2 cellular contexts compared by ENCODE assay signal in the genomic region with DNA sequence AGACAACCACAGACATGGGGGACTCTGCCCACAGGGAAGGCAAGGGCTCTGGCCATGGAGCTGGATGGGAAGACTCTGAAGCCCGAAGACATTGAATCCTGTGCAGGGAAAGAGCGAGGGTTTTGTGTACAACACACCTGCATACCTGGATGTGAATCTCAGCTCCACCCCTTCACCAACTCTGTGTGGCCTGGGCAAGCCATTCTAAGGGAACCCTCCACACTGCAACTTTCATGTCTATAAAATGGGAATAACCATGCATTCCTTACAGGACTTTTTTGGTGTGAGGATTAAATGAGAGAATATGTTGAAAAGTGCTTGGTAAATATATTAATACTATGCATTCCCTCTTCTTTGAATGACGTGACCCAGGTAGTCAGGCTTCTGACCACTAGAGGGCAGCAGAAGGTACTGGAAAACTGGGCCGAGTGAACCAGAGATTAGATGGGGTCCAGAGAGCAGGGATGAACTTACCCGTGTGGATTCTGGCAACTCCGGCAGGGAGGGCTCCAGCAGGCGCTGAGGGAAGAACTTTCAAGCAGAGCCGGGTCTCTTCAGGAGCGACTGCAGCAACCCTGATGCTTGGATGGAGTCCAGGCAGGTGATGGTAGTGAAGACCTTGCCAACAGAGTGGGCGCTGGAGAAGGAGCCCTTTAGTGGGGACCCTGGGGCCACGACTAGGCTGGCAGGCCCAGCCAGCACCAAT.
TF ChIP-seq lines count a peak whose summit lies in the region.

No MANE protein-coding gene starts in this region.

TF ChIP-seq in GM23338, 12 proteins besides CTCF, POLR2A, EP300 and RAD21:
- TF ChIP-seq CREB1 (CRISPR knock-in tag; IDR thresholded peaks at IDR 0.05; ENCODE audit: low read depth), result peak; percentile 51; the same call in 1 of the 2 replicates
- no peak for TF ChIP-seq EZH2 (IDR thresholded peaks at IDR 0.05; ENCODE audit: low read depth, unreplicated experiment)

TF ChIP-seq in K562, 482 proteins besides CTCF, POLR2A, EP300 and RAD21 (continues in another document):
- TF ChIP-seq, protein P1, sequence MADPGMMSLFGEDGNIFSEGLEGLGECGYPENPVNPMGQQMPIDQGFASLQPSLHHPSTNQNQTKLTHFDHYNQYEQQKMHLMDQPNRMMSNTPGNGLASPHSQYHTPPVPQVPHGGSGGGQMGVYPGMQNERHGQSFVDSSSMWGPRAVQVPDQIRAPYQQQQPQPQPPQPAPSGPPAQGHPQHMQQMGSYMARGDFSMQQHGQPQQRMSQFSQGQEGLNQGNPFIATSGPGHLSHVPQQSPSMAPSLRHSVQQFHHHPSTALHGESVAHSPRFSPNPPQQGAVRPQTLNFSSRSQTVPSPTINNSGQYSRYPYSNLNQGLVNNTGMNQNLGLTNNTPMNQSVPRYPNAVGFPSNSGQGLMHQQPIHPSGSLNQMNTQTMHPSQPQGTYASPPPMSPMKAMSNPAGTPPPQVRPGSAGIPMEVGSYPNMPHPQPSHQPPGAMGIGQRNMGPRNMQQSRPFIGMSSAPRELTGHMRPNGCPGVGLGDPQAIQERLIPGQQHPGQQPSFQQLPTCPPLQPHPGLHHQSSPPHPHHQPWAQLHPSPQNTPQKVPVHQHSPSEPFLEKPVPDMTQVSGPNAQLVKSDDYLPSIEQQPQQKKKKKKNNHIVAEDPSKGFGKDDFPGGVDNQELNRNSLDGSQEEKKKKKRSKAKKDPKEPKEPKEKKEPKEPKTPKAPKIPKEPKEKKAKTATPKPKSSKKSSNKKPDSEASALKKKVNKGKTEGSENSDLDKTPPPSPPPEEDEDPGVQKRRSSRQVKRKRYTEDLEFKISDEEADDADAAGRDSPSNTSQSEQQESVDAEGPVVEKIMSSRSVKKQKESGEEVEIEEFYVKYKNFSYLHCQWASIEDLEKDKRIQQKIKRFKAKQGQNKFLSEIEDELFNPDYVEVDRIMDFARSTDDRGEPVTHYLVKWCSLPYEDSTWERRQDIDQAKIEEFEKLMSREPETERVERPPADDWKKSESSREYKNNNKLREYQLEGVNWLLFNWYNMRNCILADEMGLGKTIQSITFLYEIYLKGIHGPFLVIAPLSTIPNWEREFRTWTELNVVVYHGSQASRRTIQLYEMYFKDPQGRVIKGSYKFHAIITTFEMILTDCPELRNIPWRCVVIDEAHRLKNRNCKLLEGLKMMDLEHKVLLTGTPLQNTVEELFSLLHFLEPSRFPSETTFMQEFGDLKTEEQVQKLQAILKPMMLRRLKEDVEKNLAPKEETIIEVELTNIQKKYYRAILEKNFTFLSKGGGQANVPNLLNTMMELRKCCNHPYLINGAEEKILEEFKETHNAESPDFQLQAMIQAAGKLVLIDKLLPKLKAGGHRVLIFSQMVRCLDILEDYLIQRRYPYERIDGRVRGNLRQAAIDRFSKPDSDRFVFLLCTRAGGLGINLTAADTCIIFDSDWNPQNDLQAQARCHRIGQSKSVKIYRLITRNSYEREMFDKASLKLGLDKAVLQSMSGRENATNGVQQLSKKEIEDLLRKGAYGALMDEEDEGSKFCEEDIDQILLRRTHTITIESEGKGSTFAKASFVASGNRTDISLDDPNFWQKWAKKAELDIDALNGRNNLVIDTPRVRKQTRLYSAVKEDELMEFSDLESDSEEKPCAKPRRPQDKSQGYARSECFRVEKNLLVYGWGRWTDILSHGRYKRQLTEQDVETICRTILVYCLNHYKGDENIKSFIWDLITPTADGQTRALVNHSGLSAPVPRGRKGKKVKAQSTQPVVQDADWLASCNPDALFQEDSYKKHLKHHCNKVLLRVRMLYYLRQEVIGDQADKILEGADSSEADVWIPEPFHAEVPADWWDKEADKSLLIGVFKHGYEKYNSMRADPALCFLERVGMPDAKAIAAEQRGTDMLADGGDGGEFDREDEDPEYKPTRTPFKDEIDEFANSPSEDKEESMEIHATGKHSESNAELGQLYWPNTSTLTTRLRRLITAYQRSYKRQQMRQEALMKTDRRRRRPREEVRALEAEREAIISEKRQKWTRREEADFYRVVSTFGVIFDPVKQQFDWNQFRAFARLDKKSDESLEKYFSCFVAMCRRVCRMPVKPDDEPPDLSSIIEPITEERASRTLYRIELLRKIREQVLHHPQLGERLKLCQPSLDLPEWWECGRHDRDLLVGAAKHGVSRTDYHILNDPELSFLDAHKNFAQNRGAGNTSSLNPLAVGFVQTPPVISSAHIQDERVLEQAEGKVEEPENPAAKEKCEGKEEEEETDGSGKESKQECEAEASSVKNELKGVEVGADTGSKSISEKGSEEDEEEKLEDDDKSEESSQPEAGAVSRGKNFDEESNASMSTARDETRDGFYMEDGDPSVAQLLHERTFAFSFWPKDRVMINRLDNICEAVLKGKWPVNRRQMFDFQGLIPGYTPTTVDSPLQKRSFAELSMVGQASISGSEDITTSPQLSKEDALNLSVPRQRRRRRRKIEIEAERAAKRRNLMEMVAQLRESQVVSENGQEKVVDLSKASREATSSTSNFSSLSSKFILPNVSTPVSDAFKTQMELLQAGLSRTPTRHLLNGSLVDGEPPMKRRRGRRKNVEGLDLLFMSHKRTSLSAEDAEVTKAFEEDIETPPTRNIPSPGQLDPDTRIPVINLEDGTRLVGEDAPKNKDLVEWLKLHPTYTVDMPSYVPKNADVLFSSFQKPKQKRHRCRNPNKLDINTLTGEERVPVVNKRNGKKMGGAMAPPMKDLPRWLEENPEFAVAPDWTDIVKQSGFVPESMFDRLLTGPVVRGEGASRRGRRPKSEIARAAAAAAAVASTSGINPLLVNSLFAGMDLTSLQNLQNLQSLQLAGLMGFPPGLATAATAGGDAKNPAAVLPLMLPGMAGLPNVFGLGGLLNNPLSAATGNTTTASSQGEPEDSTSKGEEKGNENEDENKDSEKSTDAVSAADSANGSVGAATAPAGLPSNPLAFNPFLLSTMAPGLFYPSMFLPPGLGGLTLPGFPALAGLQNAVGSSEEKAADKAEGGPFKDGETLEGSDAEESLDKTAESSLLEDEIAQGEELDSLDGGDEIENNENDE (IDR thresholded peaks at IDR 0.05; ENCODE audit: low read depth, low read length), result no peak
- TF ChIP-seq GATAD2B (IDR thresholded peaks at IDR 0.05; ENCODE audit: borderline replicate concordance), result no peak
- no peak for TF ChIP-seq RFX5 (IDR thresholded peaks at IDR 0.05; ENCODE audit: low read depth, low read length)
- TF ChIP-seq MCM3 (IDR thresholded peaks at IDR 0.05), result no peak
- TF ChIP-seq MTA3 (IDR thresholded peaks at IDR 0.05; ENCODE audit: borderline replicate concordance), result peak; percentile 43; the same call in 1 of the 2 replicates
- TF ChIP-seq NFATC3 (IDR thresholded peaks at IDR 0.05), result no peak
- TF ChIP-seq ETV5 (CRISPR knock-in tag; IDR thresholded peaks at IDR 0.05; ENCODE audit: low read depth), result no peak
- no peak for TF ChIP-seq ZNF354B (CRISPR knock-in tag; IDR thresholded peaks at IDR 0.05)
- TF ChIP-seq, protein P2, sequence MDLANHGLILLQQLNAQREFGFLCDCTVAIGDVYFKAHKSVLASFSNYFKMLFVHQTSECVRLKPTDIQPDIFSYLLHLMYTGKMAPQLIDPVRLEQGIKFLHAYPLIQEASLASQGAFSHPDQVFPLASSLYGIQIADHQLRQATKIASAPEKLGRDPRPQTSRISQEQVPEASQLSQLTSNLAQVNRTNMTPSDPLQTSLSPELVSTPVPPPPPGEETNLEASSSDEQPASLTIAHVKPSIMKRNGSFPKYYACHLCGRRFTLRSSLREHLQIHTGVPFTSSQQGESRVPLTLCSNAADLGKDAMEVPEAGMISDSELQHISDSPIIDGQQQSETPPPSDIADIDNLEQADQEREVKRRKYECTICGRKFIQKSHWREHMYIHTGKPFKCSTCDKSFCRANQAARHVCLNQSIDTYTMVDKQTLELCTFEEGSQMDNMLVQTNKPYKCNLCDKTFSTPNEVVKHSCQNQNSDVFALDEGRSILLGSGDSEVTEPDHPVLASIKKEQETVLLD (IDR thresholded peaks at IDR 0.05), result no peak
- peak; percentile 68; the same call in 1 of the 2 replicates for TF ChIP-seq JUN (IDR thresholded peaks at IDR 0.05; ENCODE audit: borderline replicate concordance, low read depth, low read length)
- TF ChIP-seq JUN (CRISPR knock-in tag; IDR thresholded peaks at IDR 0.05; ENCODE audit: borderline replicate concordance), result no peak
- TF ChIP-seq, protein P3, sequence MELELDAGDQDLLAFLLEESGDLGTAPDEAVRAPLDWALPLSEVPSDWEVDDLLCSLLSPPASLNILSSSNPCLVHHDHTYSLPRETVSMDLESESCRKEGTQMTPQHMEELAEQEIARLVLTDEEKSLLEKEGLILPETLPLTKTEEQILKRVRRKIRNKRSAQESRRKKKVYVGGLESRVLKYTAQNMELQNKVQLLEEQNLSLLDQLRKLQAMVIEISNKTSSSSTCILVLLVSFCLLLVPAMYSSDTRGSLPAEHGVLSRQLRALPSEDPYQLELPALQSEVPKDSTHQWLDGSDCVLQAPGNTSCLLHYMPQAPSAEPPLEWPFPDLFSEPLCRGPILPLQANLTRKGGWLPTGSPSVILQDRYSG (tag; conservative IDR thresholded peaks at IDR 0.05; ENCODE audit: low read depth), result 0 out of 2 replicates have a peak, but pooled peaks have one; percentile 29
- TF ChIP-seq SP1 (CRISPR knock-in tag; IDR thresholded peaks at IDR 0.05), result peak; percentile 68; the same call in 1 of the 2 replicates
- TF ChIP-seq NCOA6 (IDR thresholded peaks at IDR 0.05), result no peak
- TF ChIP-seq, protein P4, sequence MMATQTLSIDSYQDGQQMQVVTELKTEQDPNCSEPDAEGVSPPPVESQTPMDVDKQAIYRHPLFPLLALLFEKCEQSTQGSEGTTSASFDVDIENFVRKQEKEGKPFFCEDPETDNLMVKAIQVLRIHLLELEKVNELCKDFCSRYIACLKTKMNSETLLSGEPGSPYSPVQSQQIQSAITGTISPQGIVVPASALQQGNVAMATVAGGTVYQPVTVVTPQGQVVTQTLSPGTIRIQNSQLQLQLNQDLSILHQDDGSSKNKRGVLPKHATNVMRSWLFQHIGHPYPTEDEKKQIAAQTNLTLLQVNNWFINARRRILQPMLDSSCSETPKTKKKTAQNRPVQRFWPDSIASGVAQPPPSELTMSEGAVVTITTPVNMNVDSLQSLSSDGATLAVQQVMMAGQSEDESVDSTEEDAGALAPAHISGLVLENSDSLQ (IDR thresholded peaks at IDR 0.05), result peak; percentile 68
- TF ChIP-seq, protein P5, sequence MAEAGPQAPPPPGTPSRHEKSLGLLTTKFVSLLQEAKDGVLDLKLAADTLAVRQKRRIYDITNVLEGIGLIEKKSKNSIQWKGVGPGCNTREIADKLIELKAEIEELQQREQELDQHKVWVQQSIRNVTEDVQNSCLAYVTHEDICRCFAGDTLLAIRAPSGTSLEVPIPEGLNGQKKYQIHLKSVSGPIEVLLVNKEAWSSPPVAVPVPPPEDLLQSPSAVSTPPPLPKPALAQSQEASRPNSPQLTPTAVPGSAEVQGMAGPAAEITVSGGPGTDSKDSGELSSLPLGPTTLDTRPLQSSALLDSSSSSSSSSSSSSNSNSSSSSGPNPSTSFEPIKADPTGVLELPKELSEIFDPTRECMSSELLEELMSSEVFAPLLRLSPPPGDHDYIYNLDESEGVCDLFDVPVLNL (CRISPR knock-in tag; IDR thresholded peaks at IDR 0.05; ENCODE audit: low read depth), result no peak
- TF ChIP-seq, protein P6, sequence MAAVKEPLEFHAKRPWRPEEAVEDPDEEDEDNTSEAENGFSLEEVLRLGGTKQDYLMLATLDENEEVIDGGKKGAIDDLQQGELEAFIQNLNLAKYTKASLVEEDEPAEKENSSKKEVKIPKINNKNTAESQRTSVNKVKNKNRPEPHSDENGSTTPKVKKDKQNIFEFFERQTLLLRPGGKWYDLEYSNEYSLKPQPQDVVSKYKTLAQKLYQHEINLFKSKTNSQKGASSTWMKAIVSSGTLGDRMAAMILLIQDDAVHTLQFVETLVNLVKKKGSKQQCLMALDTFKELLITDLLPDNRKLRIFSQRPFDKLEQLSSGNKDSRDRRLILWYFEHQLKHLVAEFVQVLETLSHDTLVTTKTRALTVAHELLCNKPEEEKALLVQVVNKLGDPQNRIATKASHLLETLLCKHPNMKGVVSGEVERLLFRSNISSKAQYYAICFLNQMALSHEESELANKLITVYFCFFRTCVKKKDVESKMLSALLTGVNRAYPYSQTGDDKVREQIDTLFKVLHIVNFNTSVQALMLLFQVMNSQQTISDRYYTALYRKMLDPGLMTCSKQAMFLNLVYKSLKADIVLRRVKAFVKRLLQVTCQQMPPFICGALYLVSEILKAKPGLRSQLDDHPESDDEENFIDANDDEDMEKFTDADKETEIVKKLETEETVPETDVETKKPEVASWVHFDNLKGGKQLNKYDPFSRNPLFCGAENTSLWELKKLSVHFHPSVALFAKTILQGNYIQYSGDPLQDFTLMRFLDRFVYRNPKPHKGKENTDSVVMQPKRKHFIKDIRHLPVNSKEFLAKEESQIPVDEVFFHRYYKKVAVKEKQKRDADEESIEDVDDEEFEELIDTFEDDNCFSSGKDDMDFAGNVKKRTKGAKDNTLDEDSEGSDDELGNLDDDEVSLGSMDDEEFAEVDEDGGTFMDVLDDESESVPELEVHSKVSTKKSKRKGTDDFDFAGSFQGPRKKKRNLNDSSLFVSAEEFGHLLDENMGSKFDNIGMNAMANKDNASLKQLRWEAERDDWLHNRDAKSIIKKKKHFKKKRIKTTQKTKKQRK (IDR thresholded peaks at IDR 0.05; ENCODE audit: borderline replicate concordance, low read depth, low read length), result no peak
- TF ChIP-seq, protein P7, sequence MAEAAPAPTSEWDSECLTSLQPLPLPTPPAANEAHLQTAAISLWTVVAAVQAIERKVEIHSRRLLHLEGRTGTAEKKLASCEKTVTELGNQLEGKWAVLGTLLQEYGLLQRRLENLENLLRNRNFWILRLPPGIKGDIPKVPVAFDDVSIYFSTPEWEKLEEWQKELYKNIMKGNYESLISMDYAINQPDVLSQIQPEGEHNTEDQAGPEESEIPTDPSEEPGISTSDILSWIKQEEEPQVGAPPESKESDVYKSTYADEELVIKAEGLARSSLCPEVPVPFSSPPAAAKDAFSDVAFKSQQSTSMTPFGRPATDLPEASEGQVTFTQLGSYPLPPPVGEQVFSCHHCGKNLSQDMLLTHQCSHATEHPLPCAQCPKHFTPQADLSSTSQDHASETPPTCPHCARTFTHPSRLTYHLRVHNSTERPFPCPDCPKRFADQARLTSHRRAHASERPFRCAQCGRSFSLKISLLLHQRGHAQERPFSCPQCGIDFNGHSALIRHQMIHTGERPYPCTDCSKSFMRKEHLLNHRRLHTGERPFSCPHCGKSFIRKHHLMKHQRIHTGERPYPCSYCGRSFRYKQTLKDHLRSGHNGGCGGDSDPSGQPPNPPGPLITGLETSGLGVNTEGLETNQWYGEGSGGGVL (CRISPR knock-in tag; IDR thresholded peaks at IDR 0.05), result no peak
- TF ChIP-seq, protein P8, sequence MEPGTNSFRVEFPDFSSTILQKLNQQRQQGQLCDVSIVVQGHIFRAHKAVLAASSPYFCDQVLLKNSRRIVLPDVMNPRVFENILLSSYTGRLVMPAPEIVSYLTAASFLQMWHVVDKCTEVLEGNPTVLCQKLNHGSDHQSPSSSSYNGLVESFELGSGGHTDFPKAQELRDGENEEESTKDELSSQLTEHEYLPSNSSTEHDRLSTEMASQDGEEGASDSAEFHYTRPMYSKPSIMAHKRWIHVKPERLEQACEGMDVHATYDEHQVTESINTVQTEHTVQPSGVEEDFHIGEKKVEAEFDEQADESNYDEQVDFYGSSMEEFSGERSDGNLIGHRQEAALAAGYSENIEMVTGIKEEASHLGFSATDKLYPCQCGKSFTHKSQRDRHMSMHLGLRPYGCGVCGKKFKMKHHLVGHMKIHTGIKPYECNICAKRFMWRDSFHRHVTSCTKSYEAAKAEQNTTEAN (CRISPR knock-in tag; IDR thresholded peaks at IDR 0.05), result no peak
- TF ChIP-seq ZNF77 (CRISPR knock-in tag; IDR thresholded peaks at IDR 0.05), result no peak
- no peak for TF ChIP-seq SAFB (IDR thresholded peaks at IDR 0.05; ENCODE audit: borderline replicate concordance, low read depth, low read length)
- TF ChIP-seq SREBF2 (CRISPR knock-in tag; IDR thresholded peaks at IDR 0.05), result no peak
- TF ChIP-seq, protein P9, sequence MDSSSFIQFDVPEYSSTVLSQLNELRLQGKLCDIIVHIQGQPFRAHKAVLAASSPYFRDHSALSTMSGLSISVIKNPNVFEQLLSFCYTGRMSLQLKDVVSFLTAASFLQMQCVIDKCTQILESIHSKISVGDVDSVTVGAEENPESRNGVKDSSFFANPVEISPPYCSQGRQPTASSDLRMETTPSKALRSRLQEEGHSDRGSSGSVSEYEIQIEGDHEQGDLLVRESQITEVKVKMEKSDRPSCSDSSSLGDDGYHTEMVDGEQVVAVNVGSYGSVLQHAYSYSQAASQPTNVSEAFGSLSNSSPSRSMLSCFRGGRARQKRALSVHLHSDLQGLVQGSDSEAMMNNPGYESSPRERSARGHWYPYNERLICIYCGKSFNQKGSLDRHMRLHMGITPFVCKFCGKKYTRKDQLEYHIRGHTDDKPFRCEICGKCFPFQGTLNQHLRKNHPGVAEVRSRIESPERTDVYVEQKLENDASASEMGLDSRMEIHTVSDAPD (CRISPR knock-in tag; IDR thresholded peaks at IDR 0.05), result no peak
